1 cellular context compared by ENCODE assay signal in genomic region chr6:105038259-105038658, GRCh38.
TF ChIP-seq lines count a peak whose summit lies in the region.

No MANE protein-coding gene starts in this region.

TF ChIP-seq in HCT116, 20 proteins besides CTCF, POLR2A, EP300 and RAD21 (continued from another document):
- TF ChIP-seq ZFX (IDR thresholded peaks at IDR 0.05) (no peak), SP1 (IDR thresholded peaks at IDR 0.05; ENCODE audit: low read depth) (no peak), SIN3A (IDR thresholded peaks at IDR 0.05; ENCODE audit: low read depth) (no peak), REST (IDR thresholded peaks at IDR 0.05; ENCODE audit: low read depth) (no peak), FOSL1 (IDR thresholded peaks at IDR 0.05; ENCODE audit: low read depth) (no peak), EZH2phosphoT487 (IDR thresholded peaks at IDR 0.05; ENCODE audit: borderline replicate concordance) (no peak), SRF (IDR thresholded peaks at IDR 0.05; ENCODE audit: low read depth) (no peak), ELF1 (IDR thresholded peaks at IDR 0.05; ENCODE audit: borderline replicate concordance, low read depth) (no peak), ZNF274 (IDR thresholded peaks at IDR 0.05; ENCODE audit: low read depth, low read length) (no peak), CEBPB (IDR thresholded peaks at IDR 0.05; ENCODE audit: low read depth) (no peak)
